Comparison of ENCODE assay signal across 15 cellular contexts in genomic region chr7:78212476-78213060, GRCh38.
DNase-seq lines count a peak whose midpoint lies in the region; ATAC-seq and TF ChIP-seq lines count a peak whose summit lies in the region.
"Had no signal": no experiment of that assay in that cellular context is flagged by ENCODE, and none has a peak within 500 bp of the region (broad histone marks: within the 10 kb centered on the region; RNA-seq: fewer than 3 reads in every experiment).

No MANE protein-coding gene starts in this region.

- no peaks in the 10 kb centered on the region for H3K9me1 ChIP-seq in IMR-90 (ENCODE audit: insufficient read depth, low read length)

- no peak overlapping the region for H2AK9ac ChIP-seq in IMR-90 (replicated peaks; ENCODE audit: low read depth, low read length, poor library complexity)

- intact Hi-C loops in IMR-90 (cut with micrococcal nuclease), result no loop called here

- H2BK15ac ChIP-seq in IMR-90 (ENCODE audit: low read depth, low read length), result no peak overlapping the region

- H3K4me1 ChIP-seq in IMR-90 (ENCODE audit: control insufficient read depth, insufficient read depth, low read length), result peaks cover 6% of the 10 kb centered on the region
- H3K4me1 ChIP-seq: BLaER1 treated with 17β-estradiol and CSF1 and Interleukin-3, amounts not matched to agents 10 nM and 100 nM had no signal

- CTCF ChIA-PET in IMR-90 (lab: Yijun Ruan, JAX), result no interaction called here

- no peak overlapping the region for H3K27ac ChIP-seq in IMR-90 (ENCODE audit: insufficient read depth, low read length)
- H3K27ac ChIP-seq: BLaER1 treated with 17β-estradiol and CSF1 and Interleukin-3, amounts not matched to agents 10 nM and 100 nM had no signal

- H3K56ac ChIP-seq in IMR-90 (ENCODE audit: extremely low read depth, insufficient read depth, low read length), result no peak overlapping the region

- H4K5ac ChIP-seq in IMR-90 (ENCODE audit: low read depth, low read length), result no peak overlapping the region

- no peak overlapping the region for H2BK20ac ChIP-seq in IMR-90 (ENCODE audit: low read depth, low read length)

- H3K9me3 ChIP-seq in IMR-90 (ENCODE audit: control insufficient read depth, insufficient read depth, low read length), result no peaks in the 10 kb centered on the region
- H3K9me3 ChIP-seq: BE2C; BLaER1 treated with 17β-estradiol and CSF1 and Interleukin-3, amounts not matched to agents 10 nM and 100 nM had no signal

- H2AK5ac ChIP-seq in IMR-90 (ENCODE audit: low read depth, low read length), result no peak overlapping the region

- no peaks in the 10 kb centered on the region for H4K20me1 ChIP-seq in IMR-90 (ENCODE audit: insufficient read depth, low read length)
- H4K20me1 ChIP-seq: BLaER1 treated with 17β-estradiol and CSF1 and Interleukin-3, amounts not matched to agents 10 nM and 100 nM had no signal

- H3K4me3 ChIP-seq in IMR-90 (ENCODE audit: insufficient read depth, low read depth, low read length) (no peak overlapping the region), retinal pigment epithelial cell (ENCODE audit: low read length) (no peak overlapping the region)
- H3K4me3 ChIP-seq: BLaER1 treated with 17β-estradiol and CSF1 and Interleukin-3, amounts not matched to agents 10 nM and 100 nM had no signal

- no peak overlapping the region for H3K9ac ChIP-seq in IMR-90 (ENCODE audit: low read depth, low read length)
- H3K9ac ChIP-seq: BLaER1 treated with 17β-estradiol and CSF1 and Interleukin-3, amounts not matched to agents 10 nM and 100 nM had no signal

- H2BK5ac ChIP-seq in IMR-90 (ENCODE audit: low read depth, low read length, poor library complexity, severe bottlenecking), result no peak overlapping the region

- H3K23ac ChIP-seq in IMR-90 (ENCODE audit: low read depth, low read length), result no peak overlapping the region

- dilution Hi-C loops in IMR-90 (cut with HindIII; ENCODE audit: low sequenced_read_pairs, unreplicated experiment), result no loop called here

- no peak overlapping the region for H3K4ac ChIP-seq in IMR-90 (ENCODE audit: low read depth, low read length)

- no peak for TF ChIP-seq RAD21 in IMR-90 (IDR thresholded peaks at IDR 0.05; ENCODE audit: low read length)

- H2BK120ac ChIP-seq in IMR-90 (ENCODE audit: low read depth, low read length), result no peak overlapping the region

- no peaks in the 10 kb centered on the region for H3K36me3 ChIP-seq in IMR-90 (ENCODE audit: control insufficient read depth, insufficient read depth, low read length)
- H3K36me3 ChIP-seq: BE2C; BLaER1 treated with 17β-estradiol and CSF1 and Interleukin-3, amounts not matched to agents 10 nM and 100 nM had no signal

- H3K18ac ChIP-seq in IMR-90 (ENCODE audit: low read depth, low read length), result no peak overlapping the region

- no peak overlapping the region for H4K91ac ChIP-seq in IMR-90 (ENCODE audit: insufficient read depth, low read depth, low read length)

- no peak overlapping the region for H4K8ac ChIP-seq in IMR-90 (ENCODE audit: low read depth in 2 of 2, low read length in 2 of 2)

- no peak overlapping the region for H3K4me2 ChIP-seq in IMR-90 (ENCODE audit: low read depth, low read length)
- H3K4me2 ChIP-seq: BLaER1 treated with 17β-estradiol and CSF1 and Interleukin-3, amounts not matched to agents 10 nM and 100 nM had no signal

- TF ChIP-seq CTCF in IMR-90 (conservative IDR thresholded peaks at IDR 0.05; ENCODE audit: low read depth, low read length) (no peak), retinal pigment epithelial cell (conservative IDR thresholded peaks at IDR 0.05; ENCODE audit: low read depth, low read length) (no peak)

- no peaks in the 10 kb centered on the region for H3K79me1 ChIP-seq in IMR-90 (ENCODE audit: low read depth in 1 of 2, low read length in 2 of 2)

- no peak overlapping the region for H3K14ac ChIP-seq in IMR-90 (replicated peaks; ENCODE audit: low read depth, low read length)

- in situ Hi-C loops in IMR-90 (cut with MboI; ENCODE audit: low sequenced_read_pairs), result no loop called here

- no peak overlapping the region for H2AFZ ChIP-seq in IMR-90 (replicated peaks; ENCODE audit: low read length, poor library complexity)

- H3K27me3 ChIP-seq in IMR-90 (ENCODE audit: control insufficient read depth, insufficient read depth, low read length), result no peaks in the 10 kb centered on the region
- H3K27me3 ChIP-seq: BE2C; BLaER1 treated with 17β-estradiol and CSF1 and Interleukin-3, amounts not matched to agents 10 nM and 100 nM had no signal

- POLR2A ChIA-PET in IMR-90 (lab: Charles Lee; ENCODE audit: unreplicated experiment), result no interaction called here

- no TSS peak for BruUV-seq in IMR-90 (replicated peaks; lab: Mats Ljungman, UMichigan)

- peak; percentile 60 for ATAC-seq in IMR-90 (ENCODE audit: low read depth)

- DNase-seq in IMR-90 (peak; percentile 12), fibroblast of peridontal ligament (ENCODE audit: extremely low read depth) (peak; percentile 67), retinal pigment epithelial cell (ENCODE audit: low read depth) (peak; percentile 78), nucleus accumbens (lab: John Stamatoyannopoulos, UW) (no peak), AG08396 (ENCODE audit: low spot score) (no peak), cerebellar nuclear complex (lab: John Stamatoyannopoulos, UW) (no peak)
- DNase-seq: AML-193; BE2C; CD4-positive, alpha-beta T cell; CD8-positive, alpha-beta memory T cell; DMS 273 treated with DMSO at 0.1 percent for 48 hours; DMS79; GOT3; HCEC 1CT had no signal

- no peak for TF ChIP-seq POLR2A in IMR-90 (IDR thresholded peaks at IDR 0.05; ENCODE audit: low read depth, low read length)

- WGBS in IMR-90 (ENCODE audit: extremely low coverage in 2 of 2, insufficient read length in 1 of 2), 2 experiments, result 80% methylated on average over 1 of the region's 3 CpGs; no CpG with 5 or more reads in 1 of the 2 experiments

TF ChIP-seq in IMR-90, 13 proteins besides CTCF, POLR2A, EP300 and RAD21:
- TF ChIP-seq USF2 (IDR thresholded peaks at IDR 0.05; ENCODE audit: low read depth, low read length), result no peak

Comparison
In these comparisons a context has a peak if more than half of its experiments do, and no peak if none do; other contexts are left out.
1. DNase-seq: peak in IMR-90 (single experiment), fibroblast of peridontal ligament (single experiment) and retinal pigment epithelial cell (single experiment); none in nucleus accumbens (0 of 56), AG08396 (single experiment) and cerebellar nuclear complex (0 of 2).